ENCODE assay signal across 8 cellular contexts in genomic region chr6:24581084-24581669, GRCh38.
DNase-seq lines count a peak whose midpoint lies in the region; ATAC-seq and TF ChIP-seq lines count a peak whose summit lies in the region.

No MANE protein-coding gene starts in this region.

- in situ Hi-C loops in GM13977 (cut with MboI; ENCODE audit: low pct_unique_long_range_greater_than_20kb, low sequenced_read_pairs, unreplicated experiment): loop anchor here (10.0 kb wide), 2 partner anchors 114 to 184 kb away; no protein-coding TSS in a partner anchor

- peak; percentile 43 for DNase-seq in GM13977 (ENCODE audit: low spot score)
- DNase-seq in NCI-H2227 (lab: John Stamatoyannopoulos, UW; ENCODE audit: unreplicated experiment): peak; percentile 85
- peak; percentile 69 for DNase-seq in activated CD4-positive, CD25-positive, alpha-beta regulatory T cell treated with anti-CD3 and anti-CD28 coated beads, Interleukin-2, amount 50 U/mL, for 16 hours (ENCODE audit: low read depth, low spot score)
- peak; percentile 52 for DNase-seq in central memory CD4-positive, alpha-beta T cell
- DNase-seq in left kidney (ENCODE audit: low read depth, low spot score): peak; percentile 87
- DNase-seq in stimulated activated CD4-positive, alpha-beta T cell treated with anti-CD3 and anti-CD28 coated beads, Interleukin-4, amount 100 ng/mL, for 1 hour: peak; percentile 82

- peak; percentile 90 for TF ChIP-seq CTCF in GM13977 (IDR thresholded peaks at IDR 0.05; ENCODE audit: extremely low read depth, insufficient read depth, missing control alignments)

- peak; percentile 71 for ATAC-seq in HG03039 (IDR thresholded peaks at IDR 0.05; ENCODE audit: unreplicated experiment)
- no peak for ATAC-seq in GM21367 (IDR thresholded peaks at IDR 0.05; ENCODE audit: unreplicated experiment)
